23 cellular contexts compared by ENCODE assay signal in genomic region chr9:6426117-6426516, GRCh38. TPM values are rescaled to one million over a fixed set of nuclear protein-coding genes. Genes with fewer than 3 reads are reported as not detected.
DNase-seq lines count a peak whose midpoint lies in the region; ATAC-seq and TF ChIP-seq lines count a peak whose summit lies in the region.
"Had no signal": no experiment of that assay in that cellular context is flagged by ENCODE, and none has a peak within 500 bp of the region (broad histone marks: within the 10 kb centered on the region; RNA-seq: fewer than 3 reads in every experiment).

No MANE protein-coding gene starts in this region.

- no peak for TF ChIP-seq CTCF in HEK293 (tag by site-specific recombination; IDR thresholded peaks at IDR 0.05)
- TF ChIP-seq CTCF in VCaP (conservative IDR thresholded peaks at IDR 0.05) = no peak
- TF ChIP-seq CTCF in GM10248 (IDR thresholded peaks at IDR 0.05; ENCODE audit: control extremely low read depth, extremely low read depth, low read depth, missing control alignments) = no peak
- no peak for TF ChIP-seq CTCF in left ventricle myocardium inferior (IDR thresholded peaks at IDR 0.05; ENCODE audit: borderline replicate concordance)

- no peaks in the 10 kb centered on the region for H3K9me3 ChIP-seq in CD4-positive, CD25-positive, alpha-beta regulatory T cell (ENCODE audit: control insufficient read depth in 2 of 2, low read length in 2 of 2)
- no peaks in the 10 kb centered on the region for H3K9me3 ChIP-seq in HEK293 (ENCODE audit: control insufficient read depth, insufficient read depth, low read depth, low read length)
- no peaks in the 10 kb centered on the region for H3K9me3 ChIP-seq in left ventricle myocardium inferior (replicated peaks)
- H3K9me3 ChIP-seq: BE2C, esophagus muscularis mucosa, heart right ventricle, transverse colon had no signal

- peaks cover 54% of the 10 kb centered on the region for H3K4me1 ChIP-seq in CD4-positive, CD25-positive, alpha-beta regulatory T cell (ENCODE audit: control insufficient read depth, insufficient read depth, low read length, poor library complexity, severe bottlenecking)
- H3K4me1 ChIP-seq in HEK293 (ENCODE audit: control insufficient read depth, insufficient read depth, low read length) = peaks cover 4% of the 10 kb centered on the region; the same call in 1 of the 2 replicates
- H3K4me1 ChIP-seq in left ventricle myocardium inferior = peaks cover 40% of the 10 kb centered on the region
- H3K4me1 ChIP-seq: BE2C had no signal

- no peaks in the 10 kb centered on the region for H3K9me3 Mint-ChIP-seq in CD4-positive, CD25-positive, alpha-beta regulatory T cell
- H3K9me3 Mint-ChIP-seq in immature natural killer cell = no peaks in the 10 kb centered on the region
- H3K9me3 Mint-ChIP-seq: activated naive CD4-positive, alpha-beta T cell treated with anti-CD3 and anti-CD28 coated beads, Interleukin-2, amount 10 ng/mL, durations not matched to agents 7 days and 5 days; H9; natural killer cell; stimulated activated memory B cell treated with anti-CD40 and anti-IgM and Interleukin-4, amounts not matched to agents 10 μg/mL and 1 μg/mL and 100 μg/mL, for 72 hours had no signal

- peaks cover 39% of the 10 kb centered on the region for H3K36me3 Mint-ChIP-seq in CD4-positive, CD25-positive, alpha-beta regulatory T cell
- H3K36me3 Mint-ChIP-seq in immature natural killer cell = peaks cover 0 to 8% (median 4%) of the 10 kb centered on the region in 3 donors
- H3K36me3 Mint-ChIP-seq: natural killer cell had no signal

- peak overlapping the region in 2 of 4 donors; percentile 0 to 1 for H3K4me3 Mint-ChIP-seq in CD4-positive, CD25-positive, alpha-beta regulatory T cell
- H3K4me3 Mint-ChIP-seq in immature natural killer cell = no peak overlapping the region
- H3K4me3 Mint-ChIP-seq: activated naive CD4-positive, alpha-beta T cell treated with anti-CD3 and anti-CD28 coated beads, Interleukin-2, amount 10 ng/mL, durations not matched to agents 7 days and 5 days; H9; natural killer cell; stimulated activated memory B cell treated with anti-CD40 and anti-IgM and Interleukin-4, amounts not matched to agents 10 μg/mL and 1 μg/mL and 100 μg/mL, for 72 hours had no signal

- POLR2A ChIA-PET in HEK293 (lab: Yijun Ruan, JAX) = no interaction called here
- POLR2A ChIA-PET in GM10248 (lab: Yijun Ruan, JAX) = interaction anchor here (0.6 to 1.8 kb wide), 2 partner anchors 12 to 14 kb away, joined by 3 to 5 read pairs; partner anchors contain the start of gene UHRF2

- peak overlapping the region; percentile 7 for H3K4me3 ChIP-seq in CD4-positive, CD25-positive, alpha-beta regulatory T cell (ENCODE audit: low read depth, low read length)
- no peak overlapping the region for H3K4me3 ChIP-seq in HEK293 (ENCODE audit: low read depth, low read length)
- no peak overlapping the region for H3K4me3 ChIP-seq in left ventricle myocardium inferior
- H3K4me3 ChIP-seq: esophagus muscularis mucosa, heart right ventricle, transverse colon had no signal

- H3K4me1 Mint-ChIP-seq in CD4-positive, CD25-positive, alpha-beta regulatory T cell = peaks cover 62 to 87% (median 70%) of the 10 kb centered on the region in 4 donors
- peaks cover 50 to 85% of the 10 kb centered on the region in 2 donors for H3K4me1 Mint-ChIP-seq in immature natural killer cell

- H3K27me3 Mint-ChIP-seq in CD4-positive, CD25-positive, alpha-beta regulatory T cell = no peaks in the 10 kb centered on the region
- peaks cover 0 to 1% (median 0%) of the 10 kb centered on the region in 3 donors for H3K27me3 Mint-ChIP-seq in immature natural killer cell (ENCODE audit: low read depth in 3 of 3)
- H3K27me3 Mint-ChIP-seq: activated naive CD4-positive, alpha-beta T cell treated with anti-CD3 and anti-CD28 coated beads, Interleukin-2, amount 10 ng/mL, durations not matched to agents 7 days and 5 days; stimulated activated memory B cell treated with anti-CD40 and anti-IgM and Interleukin-4, amounts not matched to agents 10 μg/mL and 1 μg/mL and 100 μg/mL, for 72 hours had no signal

- CTCF ChIA-PET in HEK293 (lab: Yijun Ruan, JAX) = interaction anchor here (0.7 to 1.9 kb wide), 3 partner anchors 13 to 540 kb away, joined by 3 to 4 read pairs (median 3); partner anchors contain the start of gene UHRF2
- CTCF ChIA-PET in GM10248 (lab: Yijun Ruan, JAX) = interaction anchor here (1.2 to 2.6 kb wide), 4 partner anchors 11 to 372 kb away, joined by 3 to 18 read pairs (median 5); no protein-coding TSS in a partner anchor

- no peak for DNase-seq in CD4-positive, CD25-positive, alpha-beta regulatory T cell
- DNase-seq in immature natural killer cell (no peak), GM10248 (ENCODE audit: extremely low spot score) (no peak), left ventricle myocardium inferior (no peak), DMS79 (lab: John Stamatoyannopoulos, UW) (no peak), HK-2 (ENCODE audit: unreplicated experiment) (no peak)
- DNase-seq: activated naive CD4-positive, alpha-beta T cell treated with anti-CD3 and anti-CD28 coated beads, Interleukin-2, amount 10 ng/mL, durations not matched to agents 7 days and 5 days; BE2C; H9; heart right ventricle; islet precursor cell; KG1; mammary epithelial cell; natural killer cell; NCI-H1105 treated with DMSO at 0.1 percent for 48 hours; SIG-M5; stimulated activated CD4-positive, alpha-beta T cell treated with anti-CD3 and anti-CD28 coated beads, Interleukin-12 subunit alpha, Interleukin-12 subunit beta, amount 100 ng/mL, for 4 hours; transverse colon had no signal

- intact Hi-C loops in left ventricle myocardium inferior (cut with micrococcal nuclease) = no loop called here

- no peak for ATAC-seq in CD4-positive, CD25-positive, alpha-beta regulatory T cell (ENCODE audit: low read depth in 2 of 2)
- ATAC-seq: activated CD4-positive, CD25-positive, alpha-beta regulatory T cell treated with anti-CD3 and anti-CD28 coated beads, Interleukin-2, amount 50 U/mL, for 24 hours; heart right ventricle; natural killer cell; stimulated activated memory B cell treated with anti-CD40 and anti-IgM and Interleukin-4, amounts not matched to agents 10 μg/mL and 1 μg/mL and 100 μg/mL, for 72 hours had no signal

- peak overlapping the region; percentile 14 for H3K27ac ChIP-seq in CD4-positive, CD25-positive, alpha-beta regulatory T cell (ENCODE audit: insufficient read depth, low read length, poor library complexity, severe bottlenecking)
- H3K27ac ChIP-seq in HEK293 (ENCODE audit: extremely low read depth, low read depth, low read length) (no peak overlapping the region), VCaP (peak overlapping the region; percentile 39), left ventricle myocardium inferior (replicated peaks) (no peak overlapping the region)
- H3K27ac ChIP-seq: esophagus muscularis mucosa, heart right ventricle, transverse colon had no signal

- peak overlapping the region; percentile 11 to 75 (median 60) for H3K27ac Mint-ChIP-seq in CD4-positive, CD25-positive, alpha-beta regulatory T cell
- peak overlapping the region in 4 of 6 donors; percentile 28 to 71 (median 42) for H3K27ac Mint-ChIP-seq in immature natural killer cell
- H3K27ac Mint-ChIP-seq: activated naive CD4-positive, alpha-beta T cell treated with anti-CD3 and anti-CD28 coated beads, Interleukin-2, amount 10 ng/mL, durations not matched to agents 7 days and 5 days; stimulated activated memory B cell treated with anti-CD40 and anti-IgM and Interleukin-4, amounts not matched to agents 10 μg/mL and 1 μg/mL and 100 μg/mL, for 72 hours had no signal

- no peaks in the 10 kb centered on the region for H3K27me3 ChIP-seq in CD4-positive, CD25-positive, alpha-beta regulatory T cell (ENCODE audit: control insufficient read depth, insufficient read depth, low read length)
- H3K27me3 ChIP-seq in left ventricle myocardium inferior (ENCODE audit: low read depth) = no peaks in the 10 kb centered on the region
- H3K27me3 ChIP-seq: BE2C, esophagus muscularis mucosa, heart right ventricle, transverse colon had no signal

- peaks cover 13% of the 10 kb centered on the region for H3K36me3 ChIP-seq in CD4-positive, CD25-positive, alpha-beta regulatory T cell (ENCODE audit: control insufficient read depth, insufficient read depth, low read length)
- H3K36me3 ChIP-seq in HEK293 (ENCODE audit: control insufficient read depth in 2 of 2, insufficient read depth in 1 of 2, low read length in 2 of 2) (peaks cover 7 to 8% of the 10 kb centered on the region in 2 experiments; a peak in 2 of 3 replicates), left ventricle myocardium inferior (peaks cover 14% of the 10 kb centered on the region)
- H3K36me3 ChIP-seq: transverse colon had no signal

TF ChIP-seq in HEK293, 187 proteins besides CTCF, POLR2A, EP300 and RAD21:
- TF ChIP-seq OSR2 (tag by site-specific recombination; IDR thresholded peaks at IDR 0.05) = peak; percentile 24; the same call in 1 of the 2 replicates
- TF ChIP-seq, protein P1, sequence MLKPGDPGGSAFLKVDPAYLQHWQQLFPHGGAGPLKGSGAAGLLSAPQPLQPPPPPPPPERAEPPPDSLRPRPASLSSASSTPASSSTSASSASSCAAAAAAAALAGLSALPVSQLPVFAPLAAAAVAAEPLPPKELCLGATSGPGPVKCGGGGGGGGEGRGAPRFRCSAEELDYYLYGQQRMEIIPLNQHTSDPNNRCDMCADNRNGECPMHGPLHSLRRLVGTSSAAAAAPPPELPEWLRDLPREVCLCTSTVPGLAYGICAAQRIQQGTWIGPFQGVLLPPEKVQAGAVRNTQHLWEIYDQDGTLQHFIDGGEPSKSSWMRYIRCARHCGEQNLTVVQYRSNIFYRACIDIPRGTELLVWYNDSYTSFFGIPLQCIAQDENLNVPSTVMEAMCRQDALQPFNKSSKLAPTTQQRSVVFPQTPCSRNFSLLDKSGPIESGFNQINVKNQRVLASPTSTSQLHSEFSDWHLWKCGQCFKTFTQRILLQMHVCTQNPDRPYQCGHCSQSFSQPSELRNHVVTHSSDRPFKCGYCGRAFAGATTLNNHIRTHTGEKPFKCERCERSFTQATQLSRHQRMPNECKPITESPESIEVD (tag by site-specific recombination; IDR thresholded peaks at IDR 0.05) = peak; percentile 35; the same call in 1 of the 2 replicates
- TF ChIP-seq ZNF133 (tag by site-specific recombination; IDR thresholded peaks at IDR 0.05) = no peak

RNA-seq across cellular contexts. Expression of gene UHRF2, which starts 13.1 kb away (rescaled TPM):
- 222 TPM for total RNA-seq in CD4-positive, CD25-positive, alpha-beta regulatory T cell
- 10 to 100 TPM; 19.9 to 22.3 (median 20.6) TPM for polyA plus RNA-seq in CD4-positive, CD25-positive, alpha-beta regulatory T cell
- 10 to 100 TPM; 10.8 to 15.9 (median 11.6) TPM for polyA plus RNA-seq in immature natural killer cell
- total RNA-seq in left ventricle myocardium inferior = 14.1 TPM

Comparison
In these comparisons a context has a peak if more than half of its experiments do, and no peak if none do; other contexts are left out.
1. H3K27ac ChIP-seq: peak in CD4-positive, CD25-positive, alpha-beta regulatory T cell (single experiment) and VCaP (single experiment); none in HEK293 (single experiment) and left ventricle myocardium inferior (single experiment).
2. RNA of gene UHRF2, which starts 13.1 kb away (total RNA-seq): 222 TPM in CD4-positive, CD25-positive, alpha-beta regulatory T cell (single experiment); 14.1 TPM in left ventricle myocardium inferior (single experiment); every median in the first group is over 10 times any median in the second.